In genomic region chr11:62123669-62124185, GRCh38 we compare ENCODE assay signal across 8 cellular contexts. TPM values are rescaled to one million over a fixed set of nuclear protein-coding genes. Genes with fewer than 3 reads are reported as not detected.
A peak's percentile ranks its signal among the peaks of the same experiment; 100 is the strongest.
DNase-seq lines count a peak whose midpoint lies in the region; ATAC-seq lines count a peak whose summit lies in the region.

INCENP (plus strand) TSS chr11:62124011; CDS start chr11:62128162, 4,151 bp downstream.

- peaks cover 20% of the 10 kb centered on the region for H3K36me3 Mint-ChIP-seq in dendritic cell treated with granulocyte-macrophage colony-stimulating factor and Interleukin-4, amounts not matched to agents 40 ng/mL and 50 ng/mL, for 4 days (ENCODE audit: low read depth)

- no peaks in the 10 kb centered on the region for H3K27me3 Mint-ChIP-seq in dendritic cell treated with granulocyte-macrophage colony-stimulating factor and Interleukin-4, amounts not matched to agents 40 ng/mL and 50 ng/mL, for 4 days

- peak within 1 kb of the TSS; percentile 93 for H3K27ac Mint-ChIP-seq in dendritic cell treated with granulocyte-macrophage colony-stimulating factor and Interleukin-4, amounts not matched to agents 40 ng/mL and 50 ng/mL, for 4 days

- DNase-seq in C1 segment of cervical spinal cord (lab: John Stamatoyannopoulos, UW), result peak; percentile 54 to 99 (median 94)
- DNase-seq in NCI-H748 (lab: John Stamatoyannopoulos, UW; ENCODE audit: unreplicated experiment), result peak; percentile 99
- peak; percentile 91 for DNase-seq in activated CD4-positive, alpha-beta T cell treated with anti-CD3 and anti-CD28 coated beads, Interleukin-2, amount 50 U/mL, for 1 hour
- DNase-seq in left lobe of liver (ENCODE audit: low spot score), result peak; percentile 95
- peak; percentile 92 for DNase-seq in stimulated activated CD4-positive, alpha-beta T cell treated with anti-CD3 and anti-CD28 coated beads, Interleukin-2, amount 100 ng/mL, for 4 hours (ENCODE audit: low read depth)

- ATAC-seq in GM19351 (IDR thresholded peaks at IDR 0.05; ENCODE audit: unreplicated experiment) (peak; percentile 93), HG03521 (IDR thresholded peaks at IDR 0.05; ENCODE audit: unreplicated experiment) (peak; percentile 93), left lobe of liver (peak; percentile 98)

- H3K4me1 Mint-ChIP-seq in dendritic cell treated with granulocyte-macrophage colony-stimulating factor and Interleukin-4, amounts not matched to agents 40 ng/mL and 50 ng/mL, for 4 days (ENCODE audit: low read depth), result peaks cover 25% of the 10 kb centered on the region

- H3K4me3 Mint-ChIP-seq in dendritic cell treated with granulocyte-macrophage colony-stimulating factor and Interleukin-4, amounts not matched to agents 40 ng/mL and 50 ng/mL, for 4 days, result peak within 1 kb of the TSS; percentile 95

- no peaks in the 10 kb centered on the region for H3K9me3 Mint-ChIP-seq in dendritic cell treated with granulocyte-macrophage colony-stimulating factor and Interleukin-4, amounts not matched to agents 40 ng/mL and 50 ng/mL, for 4 days

- intact Hi-C loops in dendritic cell treated with granulocyte-macrophage colony-stimulating factor and Interleukin-4, amounts not matched to agents 40 ng/mL and 50 ng/mL, for 4 days (cut with micrococcal nuclease), result loop anchor here (5.0 kb wide), 1 partner anchor 331 kb away; the partner anchor contains the start of genes FEN1 and TMEM258

RNA-seq across cellular contexts. Expression of gene INCENP, which starts in this region (rescaled TPM):
- 7.3 TPM for total RNA-seq in left lobe of liver

Comparison
In these comparisons a context has a peak if more than half of its experiments do, and no peak if none do; other contexts are left out.
1. Peak in every context shown above with its lines: DNase-seq and ATAC-seq.